16 cellular contexts compared by ENCODE assay signal in genomic region chr12:90801776-90802175, GRCh38.
A peak's percentile ranks its signal among the peaks of the same experiment; 100 is the strongest.
DNase-seq lines count a peak whose midpoint lies in the region; ATAC-seq, FAIRE-seq and TF ChIP-seq lines count a peak whose summit lies in the region.
"Had no signal": no experiment of that assay in that cellular context is flagged by ENCODE, and none has a peak within 500 bp of the region (broad histone marks: within the 10 kb centered on the region; RNA-seq: fewer than 3 reads in every experiment).

No MANE protein-coding gene starts in this region.

- H3K4me3 ChIP-seq in MG63, result no peak overlapping the region
- no peak overlapping the region for H3K4me3 ChIP-seq in mammary epithelial cell (replicated peaks in 1 of 3; ENCODE audit: insufficient read depth in 1 of 3, low read depth in 2 of 3, low read length in 3 of 3)
- H3K4me3 ChIP-seq in HepG2 (replicated peaks in 1 of 3; ENCODE audit: insufficient read depth in 1 of 3, low read depth in 2 of 3, low read length in 3 of 3), result no peak overlapping the region
- H3K4me3 ChIP-seq: BLaER1, tibial nerve had no signal

- no peak for TF ChIP-seq CTCF in mammary epithelial cell (conservative IDR thresholded peaks at IDR 0.05 in 1 of 2, IDR thresholded peaks at IDR 0.05 in 1 of 2; ENCODE audit: extremely low read depth in 1 of 2, insufficient read depth in 1 of 2, low read depth in 1 of 2, low read length in 2 of 2)
- no peak for TF ChIP-seq CTCF in HepG2 (CRISPR knock-in tag; IDR thresholded peaks at IDR 0.05)

- ATAC-seq in HepG2 (peak; percentile 41; the same call in 1 of the 3 replicates), GM18909 (IDR thresholded peaks at IDR 0.05; ENCODE audit: poor library complexity, unreplicated experiment) (no peak)
- ATAC-seq: activated CD4-positive, CD25-positive, alpha-beta regulatory T cell treated with anti-CD3 and anti-CD28 coated beads, Interleukin-2, amount 50 U/mL, for 24 hours had no signal

- H3K4me1 ChIP-seq in mammary epithelial cell (ENCODE audit: insufficient read depth, low read length), result peaks cover 3% of the 10 kb centered on the region
- H3K4me1 ChIP-seq in HepG2 (ENCODE audit: insufficient read depth, low read length), result no peaks in the 10 kb centered on the region
- H3K4me1 ChIP-seq: BLaER1, parathyroid adenoma, tibial nerve had no signal

- H3K9me3 ChIP-seq in MG63 (no peaks in the 10 kb centered on the region), mammary epithelial cell (replicated peaks; ENCODE audit: insufficient read depth, low read length) (no peaks in the 10 kb centered on the region), HepG2 (ENCODE audit: low read length) (peaks cover 11% of the 10 kb centered on the region)
- H3K9me3 ChIP-seq: BLaER1, tibial nerve had no signal

- H2AFZ ChIP-seq in mammary epithelial cell (ENCODE audit: low read depth, low read length) (no peak overlapping the region), HepG2 (ENCODE audit: low read length) (no peak overlapping the region)
- H2AFZ ChIP-seq: parathyroid adenoma had no signal

- 73% methylated on average over 4 of the region's 4 CpGs for WGBS in mammary epithelial cell (ENCODE audit: low coverage, missing lambda C conversion rate)
- WGBS in HepG2 (ENCODE audit: low lambda C conversion rate), result 48% methylated on average over 4 of the region's 4 CpGs

- intact Hi-C loops in mammary epithelial cell (cut with micrococcal nuclease) (no loop called here), HepG2 (cut with micrococcal nuclease; ENCODE audit: unreplicated experiment) (no loop called here)

- DNase-seq in COLO829 (ENCODE audit: low spot score) (peak; percentile 53), MG63 (peak; percentile 31), mammary epithelial cell (peak; percentile 54), HepG2 (ENCODE audit: low spot score) (no peak), NCI-H187 (lab: John Stamatoyannopoulos, UW) (no peak), GF-D8 (lab: John Stamatoyannopoulos, UW) (no peak), NCI-H1092 (lab: John Stamatoyannopoulos, UW) (no peak)
- DNase-seq: NCI-H1105; NCI-H446; stimulated activated CD4-positive, alpha-beta T cell treated with anti-CD3 and anti-CD28 coated beads, Interleukin-15, amount 100 ng/mL, for 24 hours had no signal

- no peak for TF ChIP-seq POLR2A in HepG2 (IDR thresholded peaks at IDR 0.05; ENCODE audit: insufficient read depth in 1 of 2, low read depth in 2 of 2, low read length in 2 of 2)

- H3K27ac ChIP-seq in mammary epithelial cell (ENCODE audit: insufficient read depth, low read depth, low read length), result no peak overlapping the region
- H3K27ac ChIP-seq in HepG2 (ENCODE audit: extremely low read length, insufficient read depth, low read length), result no peak overlapping the region
- H3K27ac ChIP-seq: BLaER1, parathyroid adenoma, tibial nerve had no signal

- CTCF ChIA-PET in mammary epithelial cell (lab: Charles Lee; ENCODE audit: low non-redundant PET), result interaction anchor here (0.6 kb wide), 1 partner anchor 883 kb away, joined by 4 read pairs; no protein-coding TSS in a partner anchor
- CTCF ChIA-PET in HepG2 (lab: Yijun Ruan, JAX; ENCODE audit: low intra/inter-chr PET ratio, low total read pairs), result no interaction called here

- H3K79me2 ChIP-seq in mammary epithelial cell (ENCODE audit: insufficient read depth, low read length), result no peaks in the 10 kb centered on the region
- H3K79me2 ChIP-seq in HepG2 (ENCODE audit: insufficient read depth, low read length), result no peaks in the 10 kb centered on the region
- H3K79me2 ChIP-seq: parathyroid adenoma had no signal

- FAIRE-seq in HepG2 (lab: Jason Lieb, UNC), result no peak
- FAIRE-seq: H1 had no signal

- in situ Hi-C loops in mammary epithelial cell (cut with MboI; ENCODE audit: low sequenced_read_pairs in 2 of 2) (no loop called here), HepG2 (cut with HindIII; ENCODE audit: extremely low pct_ligation_motif_present, low pct_unique_long_range_greater_than_20kb) (no loop called here)

- TF ChIP-seq RAD21 in HepG2 (CRISPR knock-in tag; IDR thresholded peaks at IDR 0.05), result no peak

- TF ChIP-seq EP300 in HepG2 (IDR thresholded peaks at IDR 0.05; ENCODE audit: low read depth in 2 of 2, low read length in 2 of 2), result no peak
- no peak for TF ChIP-seq EP300 in HepG2 (CRISPR knock-in tag; IDR thresholded peaks at IDR 0.05; ENCODE audit: borderline replicate concordance)

- BruUV-seq in mammary epithelial cell (replicated peaks; lab: Mats Ljungman, UMichigan) (no TSS peak), HepG2 (replicated peaks; lab: Mats Ljungman, UMichigan) (no TSS peak)

- H3K36me3 ChIP-seq in MG63 (no peaks in the 10 kb centered on the region), mammary epithelial cell (ENCODE audit: insufficient read depth, low read length) (no peaks in the 10 kb centered on the region), HepG2 (replicated peaks in 1 of 2; ENCODE audit: control insufficient read depth in 1 of 2, insufficient read depth in 2 of 2, low read length in 2 of 2) (no peaks in the 10 kb centered on the region)
- H3K36me3 ChIP-seq: BLaER1, tibial nerve had no signal

- POLR2A ChIA-PET in HepG2 (lab: Yijun Ruan, JAX), result no interaction called here

- dilution Hi-C loops in mammary epithelial cell (cut with HindIII; ENCODE audit: low sequenced_read_pairs), result no loop called here

- no peaks in the 10 kb centered on the region for H3K27me3 ChIP-seq in MG63
- H3K27me3 ChIP-seq in mammary epithelial cell (ENCODE audit: insufficient read depth, low read length), result no peaks in the 10 kb centered on the region
- no peaks in the 10 kb centered on the region for H3K27me3 ChIP-seq in HepG2 (ENCODE audit: control insufficient read depth in 1 of 2, insufficient read depth in 2 of 2, low read length in 2 of 2)
- H3K27me3 ChIP-seq: BLaER1, tibial nerve had no signal

- no peak overlapping the region for H3K9ac ChIP-seq in mammary epithelial cell (ENCODE audit: insufficient read depth, low read length)
- H3K9ac ChIP-seq in HepG2 (ENCODE audit: insufficient read depth, low read depth, low read length), result no peak overlapping the region
- H3K9ac ChIP-seq: BLaER1, parathyroid adenoma had no signal

- H3K4me2 ChIP-seq in mammary epithelial cell (ENCODE audit: insufficient read depth, low read depth, low read length) (no peak overlapping the region), HepG2 (ENCODE audit: low read depth, low read length) (no peak overlapping the region)
- H3K4me2 ChIP-seq: BLaER1 had no signal

- no peaks in the 10 kb centered on the region for H4K20me1 ChIP-seq in mammary epithelial cell (ENCODE audit: insufficient read depth, low read length)
- no peaks in the 10 kb centered on the region for H4K20me1 ChIP-seq in HepG2 (ENCODE audit: insufficient read depth, low read length)
- H4K20me1 ChIP-seq: BLaER1 had no signal

TF ChIP-seq in HepG2, 621 proteins besides CTCF, POLR2A, EP300 and RAD21:
- TF ChIP-seq TEAD2 (CRISPR knock-in tag; IDR thresholded peaks at IDR 0.05) (no peak), ZSCAN30 (CRISPR knock-in tag; IDR thresholded peaks at IDR 0.05) (no peak), AKNA (CRISPR knock-in tag; IDR thresholded peaks at IDR 0.05; ENCODE audit: borderline replicate concordance) (no peak), GMEB1 (CRISPR knock-in tag; IDR thresholded peaks at IDR 0.05; ENCODE audit: borderline replicate concordance) (no peak), ZNF430 (CRISPR knock-in tag; IDR thresholded peaks at IDR 0.05) (no peak), JUN (CRISPR knock-in tag; IDR thresholded peaks at IDR 0.05) (no peak), SMARCC2 (IDR thresholded peaks at IDR 0.05) (no peak)

Comparison
In these comparisons a context has a peak if more than half of its experiments do, and no peak if none do; other contexts are left out.
1. DNase-seq: peak in COLO829 (single experiment), MG63 (single experiment) and mammary epithelial cell (single experiment); none in HepG2 (single experiment), NCI-H187 (0 of 2), GF-D8 (single experiment) and NCI-H1092 (single experiment).